Comparison of ENCODE assay signal across 1 cellular context in the genomic region with DNA sequence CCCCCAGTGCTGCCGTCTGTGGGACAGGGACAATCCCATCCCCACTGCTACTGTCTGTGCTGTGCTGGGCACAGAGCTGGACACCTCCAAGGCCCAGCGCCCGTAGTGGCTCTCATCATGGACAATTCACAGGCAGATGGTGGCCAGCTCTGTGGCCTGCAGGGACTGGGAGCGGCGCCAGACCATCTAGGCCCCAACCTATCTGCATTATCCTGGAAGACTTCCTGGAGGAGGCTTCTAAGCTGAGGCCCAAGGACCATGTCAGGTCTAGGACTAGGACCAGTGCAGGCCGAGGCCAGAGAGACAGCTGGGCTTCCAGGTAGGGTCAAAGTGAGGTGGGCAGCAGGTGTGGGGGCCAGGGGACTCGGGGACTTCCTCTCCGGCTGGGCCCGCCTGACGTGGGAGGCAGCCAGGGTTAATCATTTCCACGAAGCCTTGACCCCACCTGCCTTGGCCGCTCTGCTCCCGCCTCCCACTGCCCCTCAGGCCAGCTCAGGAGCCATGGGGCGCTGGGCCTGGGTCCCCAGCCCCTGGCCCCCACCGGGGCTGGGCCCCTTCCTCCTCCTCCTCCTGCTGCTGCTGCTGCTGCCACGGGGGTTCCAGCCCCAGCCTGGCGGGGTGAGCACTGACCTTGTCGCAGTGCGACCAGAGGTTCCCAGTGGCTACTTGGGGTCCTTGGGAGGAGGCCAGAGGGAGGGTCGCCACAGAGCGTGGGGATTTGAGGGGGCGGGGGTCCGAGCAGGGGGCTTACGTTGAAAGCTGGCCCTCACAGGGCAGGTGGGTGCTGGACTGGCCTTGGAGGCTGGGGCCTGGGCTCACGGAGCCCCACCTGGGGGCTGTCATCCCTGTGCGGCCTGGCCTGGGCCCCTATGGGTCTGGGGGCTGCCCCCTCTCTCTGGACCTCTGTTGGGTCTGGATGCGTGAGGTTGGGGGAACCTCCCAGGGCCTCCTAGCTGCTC.
A peak's percentile ranks its signal among the peaks of the same experiment; 100 is the strongest.
TF ChIP-seq lines count a peak whose summit lies in the region.

Gene HGFAC (plus strand): TSS at position 468 of the 959 bp plus-strand sequence. CDS start 34 bp downstream, at position 502.

TF ChIP-seq in HepG2, 621 proteins besides CTCF, POLR2A, EP300 and RAD21 (continued from another document and continues in another):
- TF ChIP-seq ZBTB46 (CRISPR knock-in tag; IDR thresholded peaks at IDR 0.05; ENCODE audit: borderline replicate concordance) (no peak), ZNF460 (CRISPR knock-in tag; IDR thresholded peaks at IDR 0.05; ENCODE audit: borderline replicate concordance) (no peak), ZNF562 (CRISPR knock-in tag; IDR thresholded peaks at IDR 0.05; ENCODE audit: borderline replicate concordance) (no peak), ZNF468 (CRISPR knock-in tag; IDR thresholded peaks at IDR 0.05) (no peak), ISL2 (CRISPR knock-in tag; IDR thresholded peaks at IDR 0.05) (peak; percentile 26; the same call in 1 of the 2 replicates), ZNF614 (CRISPR knock-in tag; IDR thresholded peaks at IDR 0.05; ENCODE audit: borderline replicate concordance) (no peak), IKZF4 (CRISPR knock-in tag; IDR thresholded peaks at IDR 0.05; ENCODE audit: borderline replicate concordance, low read depth, not compliant biosample characterization) (no peak), ZEB1 (IDR thresholded peaks at IDR 0.05; ENCODE audit: insufficient replicate concordance, low read depth) (peak; percentile 90), GATA4 (IDR thresholded peaks at IDR 0.05; ENCODE audit: borderline replicate concordance, low read depth) (no peak), ATAD3A (CRISPR knock-in tag; IDR thresholded peaks at IDR 0.05) (no peak), MAX (IDR thresholded peaks at IDR 0.05) (no peak; the same call in none of the 2 replicates), CEBPG (CRISPR knock-in tag; IDR thresholded peaks at IDR 0.05) (no peak), NCOA2 (CRISPR knock-in tag; IDR thresholded peaks at IDR 0.05) (peak; percentile 73), ELF1 (CRISPR knock-in tag; IDR thresholded peaks at IDR 0.05) (peak; percentile 63; the same call in 1 of the 2 replicates), ZNF572 (CRISPR knock-in tag; IDR thresholded peaks at IDR 0.05) (no peak), ZBTB21 (CRISPR knock-in tag; IDR thresholded peaks at IDR 0.05) (no peak), ARNT (IDR thresholded peaks at IDR 0.05) (no peak), ZNF609 (CRISPR knock-in tag; IDR thresholded peaks at IDR 0.05; ENCODE audit: borderline replicate concordance) (peak; percentile 12; the same call in 1 of the 2 replicates), TAF1 (CRISPR knock-in tag; IDR thresholded peaks at IDR 0.05) (peak; percentile 35; the same call in 1 of the 2 replicates), GTF3A (CRISPR knock-in tag; conservative IDR thresholded peaks at IDR 0.05) (no peak), STAG1 (CRISPR knock-in tag; IDR thresholded peaks at IDR 0.05) (no peak), ATF6 (CRISPR knock-in tag; conservative IDR thresholded peaks at IDR 0.05) (0 out of 2 replicates have a peak, but pooled peaks have one; percentile 34), ZNF703 (CRISPR knock-in tag; IDR thresholded peaks at IDR 0.05; ENCODE audit: borderline replicate concordance) (no peak), ATRX (CRISPR knock-in tag; IDR thresholded peaks at IDR 0.05; ENCODE audit: borderline replicate concordance) (no peak), ZNF850 (CRISPR knock-in tag; conservative IDR thresholded peaks at IDR 0.05) (no peak), KAT2B (IDR thresholded peaks at IDR 0.05; ENCODE audit: borderline replicate concordance, low read depth, low read length) (no peak), ZNF83 (CRISPR knock-in tag; IDR thresholded peaks at IDR 0.05; ENCODE audit: borderline replicate concordance) (no peak), ZNF879 (CRISPR knock-in tag; IDR thresholded peaks at IDR 0.05) (no peak), ZNF235 (CRISPR knock-in tag; IDR thresholded peaks at IDR 0.05; ENCODE audit: borderline replicate concordance) (peak; percentile 85), ZNF891 (CRISPR knock-in tag; IDR thresholded peaks at IDR 0.05) (no peak), PAXIP1 (CRISPR knock-in tag; conservative IDR thresholded peaks at IDR 0.05) (peak; percentile 92), ZBTB7B (CRISPR knock-in tag; IDR thresholded peaks at IDR 0.05) (peak; percentile 71)
- TF ChIP-seq, protein P1, sequence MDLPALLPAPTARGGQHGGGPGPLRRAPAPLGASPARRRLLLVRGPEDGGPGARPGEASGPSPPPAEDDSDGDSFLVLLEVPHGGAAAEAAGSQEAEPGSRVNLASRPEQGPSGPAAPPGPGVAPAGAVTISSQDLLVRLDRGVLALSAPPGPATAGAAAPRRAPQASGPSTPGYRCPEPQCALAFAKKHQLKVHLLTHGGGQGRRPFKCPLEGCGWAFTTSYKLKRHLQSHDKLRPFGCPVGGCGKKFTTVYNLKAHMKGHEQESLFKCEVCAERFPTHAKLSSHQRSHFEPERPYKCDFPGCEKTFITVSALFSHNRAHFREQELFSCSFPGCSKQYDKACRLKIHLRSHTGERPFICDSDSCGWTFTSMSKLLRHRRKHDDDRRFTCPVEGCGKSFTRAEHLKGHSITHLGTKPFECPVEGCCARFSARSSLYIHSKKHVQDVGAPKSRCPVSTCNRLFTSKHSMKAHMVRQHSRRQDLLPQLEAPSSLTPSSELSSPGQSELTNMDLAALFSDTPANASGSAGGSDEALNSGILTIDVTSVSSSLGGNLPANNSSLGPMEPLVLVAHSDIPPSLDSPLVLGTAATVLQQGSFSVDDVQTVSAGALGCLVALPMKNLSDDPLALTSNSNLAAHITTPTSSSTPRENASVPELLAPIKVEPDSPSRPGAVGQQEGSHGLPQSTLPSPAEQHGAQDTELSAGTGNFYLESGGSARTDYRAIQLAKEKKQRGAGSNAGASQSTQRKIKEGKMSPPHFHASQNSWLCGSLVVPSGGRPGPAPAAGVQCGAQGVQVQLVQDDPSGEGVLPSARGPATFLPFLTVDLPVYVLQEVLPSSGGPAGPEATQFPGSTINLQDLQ (CRISPR knock-in tag; IDR thresholded peaks at IDR 0.05): no peak
- TF ChIP-seq, protein P2, sequence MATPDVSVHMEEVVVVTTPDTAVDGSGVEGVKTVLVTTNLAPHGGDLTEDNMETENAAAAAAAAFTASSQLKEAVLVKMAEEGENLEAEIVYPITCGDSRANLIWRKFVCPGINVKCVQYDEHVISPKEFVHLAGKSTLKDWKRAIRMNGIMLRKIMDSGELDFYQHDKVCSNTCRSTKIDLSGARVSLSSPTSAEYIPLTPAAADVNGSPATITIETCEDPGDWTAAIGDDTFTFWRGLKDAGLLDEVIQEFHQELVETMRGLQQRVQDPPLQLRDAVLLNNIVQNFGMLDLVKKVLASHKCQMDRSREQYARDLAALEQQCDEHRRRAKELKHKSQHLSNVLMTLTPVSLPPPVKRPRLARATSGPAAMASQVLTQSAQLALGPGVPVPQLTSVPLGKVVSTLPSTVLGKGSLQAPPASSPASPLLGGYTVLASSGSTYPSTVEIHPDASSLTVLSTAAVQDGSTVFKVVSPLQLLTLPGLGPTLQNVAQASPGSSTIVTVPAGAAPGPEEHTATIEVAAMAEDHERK (CRISPR knock-in tag; IDR thresholded peaks at IDR 0.05; ENCODE audit: low read depth): no peak
- TF ChIP-seq, protein P3, sequence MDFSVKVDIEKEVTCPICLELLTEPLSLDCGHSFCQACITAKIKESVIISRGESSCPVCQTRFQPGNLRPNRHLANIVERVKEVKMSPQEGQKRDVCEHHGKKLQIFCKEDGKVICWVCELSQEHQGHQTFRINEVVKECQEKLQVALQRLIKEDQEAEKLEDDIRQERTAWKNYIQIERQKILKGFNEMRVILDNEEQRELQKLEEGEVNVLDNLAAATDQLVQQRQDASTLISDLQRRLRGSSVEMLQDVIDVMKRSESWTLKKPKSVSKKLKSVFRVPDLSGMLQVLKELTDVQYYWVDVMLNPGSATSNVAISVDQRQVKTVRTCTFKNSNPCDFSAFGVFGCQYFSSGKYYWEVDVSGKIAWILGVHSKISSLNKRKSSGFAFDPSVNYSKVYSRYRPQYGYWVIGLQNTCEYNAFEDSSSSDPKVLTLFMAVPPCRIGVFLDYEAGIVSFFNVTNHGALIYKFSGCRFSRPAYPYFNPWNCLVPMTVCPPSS (IDR thresholded peaks at IDR 0.05): no peak
- TF ChIP-seq, protein P4, sequence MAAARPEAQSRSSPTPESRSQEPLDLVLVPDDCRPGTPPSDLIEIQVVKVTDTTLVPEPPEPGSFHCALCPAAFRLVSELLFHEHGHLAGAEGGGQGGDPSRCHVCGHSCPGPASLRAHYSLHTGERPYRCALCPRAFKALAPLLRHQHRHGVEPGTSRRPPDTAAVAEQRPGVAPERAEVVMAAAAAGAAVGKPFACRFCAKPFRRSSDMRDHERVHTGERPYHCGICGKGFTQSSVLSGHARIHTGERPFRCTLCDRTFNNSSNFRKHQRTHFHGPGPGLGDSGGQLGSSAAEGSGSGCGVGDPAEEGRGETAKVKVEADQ (CRISPR knock-in tag; IDR thresholded peaks at IDR 0.05; ENCODE audit: borderline replicate concordance): peak; percentile 24; the same call in 1 of the 2 replicates
